9 cellular contexts compared by ENCODE assay signal in genomic region chr7:140003913-140004382, GRCh38. TPM values are rescaled to one million over a fixed set of nuclear protein-coding genes. Genes with fewer than 3 reads are reported as not detected.
A peak's percentile ranks its signal among the peaks of the same experiment; 100 is the strongest.
DNase-seq lines count a peak whose midpoint lies in the region; ATAC-seq and TF ChIP-seq lines count a peak whose summit lies in the region.
"Had no signal": no experiment of that assay in that cellular context is flagged by ENCODE, and none has a peak within 500 bp of the region (broad histone marks: within the 10 kb centered on the region; RNA-seq: fewer than 3 reads in every experiment).

No MANE protein-coding gene starts in this region.

- no peak for TF ChIP-seq POLR2A in HCT116 (IDR thresholded peaks at IDR 0.05; ENCODE audit: borderline replicate concordance, extremely low read depth, insufficient read depth, insufficient read length)

- no peaks in the 10 kb centered on the region for H3K36me3 Mint-ChIP-seq in naive B cell
- H3K36me3 Mint-ChIP-seq: CD8-positive, alpha-beta memory T cell had no signal

- peak; percentile 55 to 82 (median 73); a peak in 5 of 6 replicates for TF ChIP-seq CTCF in HCT116 (IDR thresholded peaks at IDR 0.05 in 2 of 3, conservative IDR thresholded peaks at IDR 0.05 in 1 of 3; ENCODE audit: borderline replicate concordance in 1 of 3, insufficient read depth in 1 of 3, low read depth in 2 of 3, low read length in 2 of 3)

- CTCF ChIA-PET in HCT116 (lab: Charles Lee): interaction anchor here (1.4 to 5.3 kb wide), 4 partner anchors 357 to 499 kb away, joined by 4 to 55 read pairs (median 15); no protein-coding TSS in a partner anchor

- no peak overlapping the region for H3K27ac ChIP-seq in HCT116 (ENCODE audit: low read depth, low read length)

- peak; percentile 87 for TF ChIP-seq RAD21 in HCT116 (IDR thresholded peaks at IDR 0.05; ENCODE audit: low read depth)

- POLR2A ChIA-PET in HCT116 (lab: Charles Lee): no interaction called here

- no peaks in the 10 kb centered on the region for H3K27me3 ChIP-seq in HCT116 (ENCODE audit: insufficient read depth, low read length)

- no peaks in the 10 kb centered on the region for H3K9me3 Mint-ChIP-seq in naive B cell
- H3K9me3 Mint-ChIP-seq: CD8-positive, alpha-beta memory T cell had no signal

- H4K20me1 ChIP-seq in HCT116 (ENCODE audit: insufficient read depth): no peaks in the 10 kb centered on the region

- H3K4me3 Mint-ChIP-seq in naive B cell: peak overlapping the region in 1 of 8 donors; percentile 2
- H3K4me3 Mint-ChIP-seq: CD8-positive, alpha-beta memory T cell had no signal

- H3K4me1 ChIP-seq in HCT116 (ENCODE audit: control insufficient read depth in 1 of 2, insufficient read depth in 2 of 2, low read length in 2 of 2): peaks cover 0 to 13% of the 10 kb centered on the region in 2 experiments; a peak in 2 of 4 replicates

- H3K27ac Mint-ChIP-seq in naive B cell: peak overlapping the region in 1 of 6 donors; percentile 18

- DNase-seq in NCI-H1417 (lab: John Stamatoyannopoulos, UW) (peak; percentile 24 to 59 (median 26)), NCI-H1417 treated with DMSO at 0.1 percent for 48 hours (lab: John Stamatoyannopoulos, UW) (no peak), HCT116 (ENCODE audit: low read depth, low spot score) (peak; percentile 47), SHP77 treated with DMSO at 0.1 percent for 48 hours (lab: John Stamatoyannopoulos, UW) (peak; percentile 17), dermis microvascular lymphatic vessel endothelial cell (ENCODE audit: low read depth in 2 of 2) (peak; percentile 30 to 68), naive B cell (peak; percentile 34), NCI-H446 treated with DMSO at 0.1 percent for 48 hours (lab: John Stamatoyannopoulos, UW) (no peak)

- H3K9ac ChIP-seq in HCT116 (ENCODE audit: low read length): no peak overlapping the region

- no peaks in the 10 kb centered on the region for H3K9me2 ChIP-seq in HCT116 (ENCODE audit: insufficient read depth)

- H3K36me3 ChIP-seq in HCT116 (ENCODE audit: control insufficient read depth in 1 of 2, insufficient read depth in 2 of 2, low read length in 2 of 2): no peaks in the 10 kb centered on the region

- peaks cover 0 to 4% (median 0%) of the 10 kb centered on the region in 3 donors for H3K4me1 Mint-ChIP-seq in naive B cell
- H3K4me1 Mint-ChIP-seq: CD8-positive, alpha-beta memory T cell had no signal

- RAD21 ChIA-PET in HCT116 (lab: Charles Lee; ENCODE audit: low non-redundant PET in 1 of 2, low total read pairs in 2 of 2, uncharacterized antibody in 2 of 2, unreplicated experiment in 2 of 2): no interaction called here

- intact Hi-C loops in HCT116 (cut with micrococcal nuclease): loop anchor here (1.0 to 2.0 kb wide), 2 partner anchors 339 to 569 kb away; no protein-coding TSS in a partner anchor

- ATAC-seq in HCT116 (peak; percentile 46), naive B cell (ENCODE audit: low read depth in 2 of 2) (peak; percentile 21 to 44), GM19023 (IDR thresholded peaks at IDR 0.05; ENCODE audit: unreplicated experiment) (no peak)

- peak overlapping the region; percentile 63 for H2AFZ ChIP-seq in HCT116 (ENCODE audit: low read depth, low read length, poor library complexity, severe bottlenecking)

- no TSS peak for BruUV-seq in HCT116 (replicated peaks; lab: Mats Ljungman, UMichigan)

- H3K27me3 Mint-ChIP-seq in naive B cell: no peaks in the 10 kb centered on the region

- H3K79me2 ChIP-seq in HCT116 (ENCODE audit: insufficient read depth, low read length): no peaks in the 10 kb centered on the region

- no peak overlapping the region for H3K4me3 ChIP-seq in HCT116 (replicated peaks in 1 of 2; ENCODE audit: low read depth in 1 of 2, low read length in 2 of 2)

- no peaks in the 10 kb centered on the region for H3K9me3 ChIP-seq in HCT116 (ENCODE audit: control insufficient read depth in 1 of 2, insufficient read depth in 1 of 2, low read depth in 1 of 2, low read length in 2 of 2)

- H3K4me2 ChIP-seq in HCT116 (ENCODE audit: low read length): no peak overlapping the region

TF ChIP-seq in HCT116, 20 proteins besides CTCF, POLR2A, EP300 and RAD21:
- TF ChIP-seq EGR1 (IDR thresholded peaks at IDR 0.05; ENCODE audit: low read depth) (no peak), ZNF274 (IDR thresholded peaks at IDR 0.05; ENCODE audit: low read depth, low read length) (no peak), TCF7L2 (IDR thresholded peaks at IDR 0.05; ENCODE audit: borderline replicate concordance, extremely low read depth, insufficient read depth, insufficient read length) (no peak), EZH2phosphoT487 (IDR thresholded peaks at IDR 0.05; ENCODE audit: borderline replicate concordance) (no peak), JUND (IDR thresholded peaks at IDR 0.05) (no peak)
TF ChIP-seq in HCT116: peak in this region for 0.

RNA-seq across cellular contexts. Expression of gene PARP12, which starts 58.8 kb away (rescaled TPM):
- total RNA-seq in HCT116 (2021; ENCODE audit: unreplicated experiment) (17.7 TPM), dermis microvascular lymphatic vessel endothelial cell (57.0 and 75.4 TPM in 2 replicates)
- 11.4 and 17.3 TPM in 2 replicates for polyA plus RNA-seq in HCT116 (2012)
- polyA plus RNA-seq in naive B cell (ENCODE audit: low read depth in 6 of 6): 10 to 100 TPM; 40.5 to 61.1 (median 47.6) TPM

Comparison
In these comparisons a context has a peak if more than half of its experiments do, and no peak if none do; other contexts are left out.
1. DNase-seq: peak in NCI-H1417 (3 of 3), HCT116 (single experiment), SHP77 treated with DMSO at 0.1 percent for 48 hours (single experiment), dermis microvascular lymphatic vessel endothelial cell (2 of 2) and naive B cell (single experiment); none in NCI-H1417 treated with DMSO at 0.1 percent for 48 hours (single experiment) and NCI-H446 treated with DMSO at 0.1 percent for 48 hours (single experiment).